Comparison of ENCODE assay signal across 18 cellular contexts in genomic region chr3:69744507-69744906, GRCh38.
"Had no signal": no experiment of that assay in that cellular context is flagged by ENCODE, and none has a peak within 500 bp of the region (broad histone marks: within the 10 kb centered on the region; RNA-seq: fewer than 3 reads in every experiment).

No MANE protein-coding gene starts in this region.

- H3K4me3 ChIP-seq: body of pancreas, left ventricle myocardium inferior, neural progenitor cell, right atrium auricular region, tibial artery had no signal

- H3K27ac ChIP-seq: body of pancreas, neural progenitor cell, right atrium auricular region had no signal

- H3K4me1 ChIP-seq: neural progenitor cell had no signal

- H3K27me3 ChIP-seq: body of pancreas, right atrium auricular region, tibial artery had no signal

- H3K9me3 ChIP-seq: body of pancreas, left ventricle myocardium inferior, right atrium auricular region, tibial artery had no signal

- H3K36me3 ChIP-seq: left ventricle myocardium inferior, neural progenitor cell, right atrium auricular region, tibial artery had no signal

- DNase-seq: activated CD4-positive, alpha-beta T cell treated with anti-CD3 and anti-CD28 coated beads for 4 hours; activated CD4-positive, alpha-beta T cell treated with anti-CD3 and anti-CD28 coated beads, Interleukin-2, amount 50 U/mL, for 48 hours; activated CD4-positive, CD25-positive, alpha-beta regulatory T cell; activated effector memory CD4-positive, alpha-beta T cell treated with Interleukin-2 at 50 U/mL for 16 hours; activated naive CD4-positive, alpha-beta T cell treated with anti-CD3 and anti-CD28 coated beads, Interleukin-2, amount 10 ng/mL, durations not matched to agents 7 days and 5 days; activated T-cell treated with anti-CD3 and anti-CD28 coated beads, Interleukin-2, amount 50 U/mL, for 72 hours; body of pancreas; effector CD8-positive, alpha-beta T cell; hypothalamus; left ventricle myocardium inferior; mammary epithelial cell; naive thymus-derived CD8-positive, alpha-beta T cell; stimulated activated CD4-positive, alpha-beta T cell treated with anti-CD3 and anti-CD28 coated beads, Interleukin-1b, Interleukin-23, amount 100 ng/mL, for 48 hours; stimulated activated naive CD8-positive, alpha-beta T cell treated with anti-CD3 and anti-CD28 coated beads, Interleukin-15, amount 100 ng/mL, for 72 hours; T-helper 17 cell; tibial artery had no signal
